ENCODE assay signal across 1 cellular context in genomic region chr5:87121315-87122170, GRCh38.
TF ChIP-seq lines count a peak whose summit lies in the region.

No MANE protein-coding gene starts in this region.

TF ChIP-seq in HepG2, 621 proteins besides CTCF, POLR2A, EP300 and RAD21 (continued from another document):
- TF ChIP-seq MAZ (IDR thresholded peaks at IDR 0.05; ENCODE audit: borderline replicate concordance, low read depth, low read length) (no peak), MAZ (CRISPR knock-in tag; IDR thresholded peaks at IDR 0.05; ENCODE audit: low read depth) (no peak), CEBPG (CRISPR knock-in tag; IDR thresholded peaks at IDR 0.05) (peak; percentile 31; the same call in 1 of the 2 replicates), ZNF709 (CRISPR knock-in tag; IDR thresholded peaks at IDR 0.05) (no peak), ETV5 (CRISPR knock-in tag; IDR thresholded peaks at IDR 0.05; ENCODE audit: borderline replicate concordance) (peak; percentile 28; the same call in 1 of the 2 replicates), GABPB1 (CRISPR knock-in tag; IDR thresholded peaks at IDR 0.05) (peak; percentile 26; the same call in 1 of the 2 replicates), MIER2 (CRISPR knock-in tag; IDR thresholded peaks at IDR 0.05) (no peak)
